In genomic region chr11:68584097-68584496, GRCh38 we compare ENCODE assay signal across 9 cellular contexts.
DNase-seq lines count a peak whose midpoint lies in the region; ATAC-seq and TF ChIP-seq lines count a peak whose summit lies in the region.
"Had no signal": no experiment of that assay in that cellular context is flagged by ENCODE, and none has a peak within 500 bp of the region (broad histone marks: within the 10 kb centered on the region; RNA-seq: fewer than 3 reads in every experiment).

No MANE protein-coding gene starts in this region.

- H2BK5ac ChIP-seq in mesendoderm (ENCODE audit: low read length) = no peak overlapping the region

- ATAC-seq in stimulated activated effector memory CD8-positive, alpha-beta T cell treated with anti-CD3 and anti-CD28 coated beads, Interleukin-12 subunit alpha, Interleukin-12 subunit beta, amount 100 ng/mL, for 72 hours = peak; percentile 75
- ATAC-seq in GM21529 (IDR thresholded peaks at IDR 0.05; ENCODE audit: unreplicated experiment) = no peak

- peak overlapping the region; percentile 72 for H3K27ac Mint-ChIP-seq in stimulated activated effector memory CD8-positive, alpha-beta T cell treated with anti-CD3 and anti-CD28 coated beads, Interleukin-12 subunit alpha, Interleukin-12 subunit beta, amount 100 ng/mL, for 72 hours

- H3K18ac ChIP-seq in mesendoderm (ENCODE audit: low read length) = no peak overlapping the region

- no peak overlapping the region for H2AK5ac ChIP-seq in mesendoderm (ENCODE audit: low read length)

- H3K79me2 ChIP-seq in mesendoderm (ENCODE audit: control insufficient read depth, insufficient read depth, low read length) = no peaks in the 10 kb centered on the region

- H3K79me1 ChIP-seq in mesendoderm (ENCODE audit: low read length) = peaks cover 17% of the 10 kb centered on the region

- no peak overlapping the region for H3K9ac ChIP-seq in mesendoderm (ENCODE audit: low read length)

- no CpG with 5 or more reads among the region's 6 CpGs for WGBS in mesendoderm (ENCODE audit: extremely low coverage, insufficient coverage, low lambda C conversion rate)

- H3K36me3 ChIP-seq in mesendoderm (ENCODE audit: control insufficient read depth, insufficient read depth, low read length) = peaks cover 4% of the 10 kb centered on the region

- no peaks in the 10 kb centered on the region for H3K4me1 ChIP-seq in mesendoderm (ENCODE audit: control insufficient read depth, low read depth, low read length)

- H3K23ac ChIP-seq in mesendoderm (ENCODE audit: low read length) = no peak overlapping the region

- H2BK120ac ChIP-seq in mesendoderm (ENCODE audit: low read depth, low read length) = no peak overlapping the region

- H3K4me1 Mint-ChIP-seq in stimulated activated effector memory CD8-positive, alpha-beta T cell treated with anti-CD3 and anti-CD28 coated beads, Interleukin-12 subunit alpha, Interleukin-12 subunit beta, amount 100 ng/mL, for 72 hours = peaks cover 25% of the 10 kb centered on the region

- H3K27ac ChIP-seq in mesendoderm (ENCODE audit: low read depth, low read length) = no peak overlapping the region
- H3K27ac ChIP-seq: SK-N-MC had no signal

- H4K5ac ChIP-seq in mesendoderm (ENCODE audit: low read length) = no peak overlapping the region

- H3K27me3 ChIP-seq in mesendoderm (ENCODE audit: insufficient read depth, low read length, poor library complexity) = no peaks in the 10 kb centered on the region

- DNase-seq in COLO829 (ENCODE audit: low spot score) = peak; percentile 20
- DNase-seq in HuH-7 (ENCODE audit: low spot score) = peak; percentile 88
- peak; percentile 22 for DNase-seq in central memory CD4-positive, alpha-beta T cell
- peak; percentile 86 for DNase-seq in mesendoderm
- peak; percentile 51 to 74 for DNase-seq in stimulated activated effector memory CD8-positive, alpha-beta T cell treated with anti-CD3 and anti-CD28 coated beads, Interleukin-12 subunit alpha, Interleukin-12 subunit beta, amount 100 ng/mL, for 72 hours (ENCODE audit: low spot score in 2 of 2)
- no peak for DNase-seq in dedifferentiated amniotic fluid mesenchymal stem cell (ENCODE audit: extremely low spot score)

- no peaks in the 10 kb centered on the region for H3K9me3 Mint-ChIP-seq in stimulated activated effector memory CD8-positive, alpha-beta T cell treated with anti-CD3 and anti-CD28 coated beads, Interleukin-12 subunit alpha, Interleukin-12 subunit beta, amount 100 ng/mL, for 72 hours

- TF ChIP-seq CTCF in WI38 (IDR thresholded peaks at IDR 0.05; ENCODE audit: low read depth, low read length) = peak; percentile 53

- no peak overlapping the region for H3K4ac ChIP-seq in mesendoderm (ENCODE audit: low read depth, low read length)

- no peak overlapping the region for H3K56ac ChIP-seq in mesendoderm (ENCODE audit: low read length)

- no peak overlapping the region for H4K8ac ChIP-seq in mesendoderm (ENCODE audit: low read depth, low read length)

- no peak overlapping the region for H3K4me3 Mint-ChIP-seq in stimulated activated effector memory CD8-positive, alpha-beta T cell treated with anti-CD3 and anti-CD28 coated beads, Interleukin-12 subunit alpha, Interleukin-12 subunit beta, amount 100 ng/mL, for 72 hours

- no peak overlapping the region for H3K4me2 ChIP-seq in mesendoderm (ENCODE audit: low read length)

- H3K36me3 Mint-ChIP-seq in stimulated activated effector memory CD8-positive, alpha-beta T cell treated with anti-CD3 and anti-CD28 coated beads, Interleukin-12 subunit alpha, Interleukin-12 subunit beta, amount 100 ng/mL, for 72 hours = peaks cover 98% of the 10 kb centered on the region

- H2BK15ac ChIP-seq in mesendoderm (replicated peaks; ENCODE audit: low read depth) = no peak overlapping the region

- H3K4me3 ChIP-seq in WI38 (ENCODE audit: low read depth, low read length) = no peak overlapping the region
- H3K4me3 ChIP-seq in mesendoderm (ENCODE audit: low read length) = no peak overlapping the region
- H3K4me3 ChIP-seq: SK-N-MC had no signal
